In the genomic region with DNA sequence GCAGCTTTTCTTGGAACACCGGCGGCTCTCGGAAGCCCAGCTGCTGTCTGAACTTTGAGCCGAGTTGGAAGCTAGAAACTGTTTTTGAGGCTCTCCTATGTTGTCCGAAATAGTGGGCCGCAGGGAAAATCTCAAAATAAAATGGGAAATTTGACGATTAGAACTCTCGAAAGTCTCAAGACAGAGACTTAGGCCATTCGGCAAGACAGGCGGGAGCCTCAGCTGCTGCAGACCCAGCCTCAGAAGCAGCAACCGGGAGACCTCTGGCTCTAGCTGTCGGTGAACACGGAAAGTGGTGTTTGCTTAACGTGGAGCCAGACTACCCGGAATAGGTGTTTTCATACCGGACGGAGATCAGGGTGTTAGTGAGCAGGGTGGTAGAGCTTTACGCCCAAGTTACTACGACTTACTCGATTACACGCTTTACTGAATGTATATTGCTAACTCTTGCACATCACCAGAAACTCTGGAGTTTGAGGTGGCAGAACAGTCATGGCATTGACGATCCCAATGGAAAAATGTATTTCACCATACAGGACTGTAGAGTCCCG, we compare ENCODE assay signal across 8 cellular contexts. TPM values are rescaled to one million over a fixed set of nuclear protein-coding genes. Genes with fewer than 3 reads are reported as not detected.
DNase-seq lines count a peak whose midpoint lies in the region; ATAC-seq, FAIRE-seq and TF ChIP-seq lines count a peak whose summit lies in the region.

No MANE protein-coding gene starts in this region.

- H3K9me3 ChIP-seq in right cardiac atrium (ENCODE audit: control insufficient read depth, low read length) (no peaks in the 10 kb centered on the region), spleen (no peaks in the 10 kb centered on the region)

- peak overlapping the region; percentile 93 for H3K27ac Mint-ChIP-seq in Calu3 (ENCODE audit: unreplicated experiment)
- H3K27ac Mint-ChIP-seq in HFFc6, result peak overlapping the region; percentile 94
- peak overlapping the region; percentile 92 for H3K27ac Mint-ChIP-seq in activated T-helper 1 cell treated with anti-CD3 and anti-CD28 coated beads, Interleukin-12 subunit alpha, Interleukin-12 subunit beta, Interleukin-2, Interleukin-4 antibody, amounts not matched to agents 30 ng/mL and 10 ng/mL and 1 ng/mL, durations not matched to agents 14 hours and 24 hours and 36 hours

- intact Hi-C loops in Calu3 (cut with micrococcal nuclease; ENCODE audit: unreplicated experiment), result loop anchor here (2.0 to 10.0 kb wide), 2 partner anchors 82 to 276 kb away; partner anchors contain the start of genes IMP3, SIN3A and SNX33
- intact Hi-C loops in activated T-helper 1 cell treated with anti-CD3 and anti-CD28 coated beads, Interleukin-12 subunit alpha, Interleukin-12 subunit beta, Interleukin-2, Interleukin-4 antibody, amounts not matched to agents 30 ng/mL and 10 ng/mL and 1 ng/mL, durations not matched to agents 14 hours and 24 hours and 36 hours (cut with micrococcal nuclease), result loop anchor here (1.0 to 5.0 kb wide), 9 partner anchors 22 to 826 kb away; partner anchors contain the start of genes ARID3B, COMMD4, IMP3 and NEIL1
- intact Hi-C loops in right cardiac atrium (cut with DNase I), result no loop called here
- intact Hi-C loops in spleen (cut with DNase I; ENCODE audit: low total_unique reads), result no loop called here

- peaks cover 0 to 77% (median 57%) of the 10 kb centered on the region in 6 donors for H3K36me3 ChIP-seq in spleen

- H3K4me1 ChIP-seq in right cardiac atrium (ENCODE audit: control insufficient read depth, insufficient read depth, low read length), result peaks cover 9% of the 10 kb centered on the region
- H3K4me1 ChIP-seq in spleen, result peaks cover 16 to 39% (median 24%) of the 10 kb centered on the region in 6 donors

- TF ChIP-seq CTCF in Calu3 (IDR thresholded peaks at IDR 0.05; ENCODE audit: unreplicated experiment) (no peak), HFFc6 (IDR thresholded peaks at IDR 0.05) (no peak), spleen (IDR thresholded peaks at IDR 0.05 in 8 of 11, conservative IDR thresholded peaks at IDR 0.05 in 3 of 11) (no peak)

- FAIRE-seq in urothelium cell line (lab: Jason Lieb, UNC), result no peak

- peaks cover 60% of the 10 kb centered on the region for H3K36me3 Mint-ChIP-seq in Calu3 (ENCODE audit: insufficient read depth, unreplicated experiment)
- H3K36me3 Mint-ChIP-seq in HFFc6 (ENCODE audit: low read depth), result peaks cover 15% of the 10 kb centered on the region; the same call in 1 of the 2 replicates
- H3K36me3 Mint-ChIP-seq in activated T-helper 1 cell treated with anti-CD3 and anti-CD28 coated beads, Interleukin-12 subunit alpha, Interleukin-12 subunit beta, Interleukin-2, Interleukin-4 antibody, amounts not matched to agents 30 ng/mL and 10 ng/mL and 1 ng/mL, durations not matched to agents 14 hours and 24 hours and 36 hours (ENCODE audit: low read depth), result peaks cover 32% of the 10 kb centered on the region

- TF ChIP-seq POLR2A in spleen (IDR thresholded peaks at IDR 0.05), result no peak

- H3K27me3 ChIP-seq in right cardiac atrium (ENCODE audit: control insufficient read depth, insufficient read depth), result no peaks in the 10 kb centered on the region
- H3K27me3 ChIP-seq in spleen (replicated peaks in 1 of 7), result no peaks in the 10 kb centered on the region

- peak overlapping the region; percentile 85 for H3K4me3 Mint-ChIP-seq in Calu3 (ENCODE audit: low read depth, unreplicated experiment)
- H3K4me3 Mint-ChIP-seq in HFFc6, result peak overlapping the region; percentile 97
- H3K4me3 Mint-ChIP-seq in activated T-helper 1 cell treated with anti-CD3 and anti-CD28 coated beads, Interleukin-12 subunit alpha, Interleukin-12 subunit beta, Interleukin-2, Interleukin-4 antibody, amounts not matched to agents 30 ng/mL and 10 ng/mL and 1 ng/mL, durations not matched to agents 14 hours and 24 hours and 36 hours, result peak overlapping the region; percentile 94

- H3K4me3 ChIP-seq in right cardiac atrium (ENCODE audit: low read length), result peak overlapping the region; percentile 90
- H3K4me3 ChIP-seq in spleen, result peak overlapping the region; percentile 77 to 98 (median 94)

- H3K9me3 Mint-ChIP-seq in Calu3 (ENCODE audit: low read depth, unreplicated experiment) (no peaks in the 10 kb centered on the region), HFFc6 (no peaks in the 10 kb centered on the region)
- no peaks in the 10 kb centered on the region for H3K9me3 Mint-ChIP-seq in activated T-helper 1 cell treated with anti-CD3 and anti-CD28 coated beads, Interleukin-12 subunit alpha, Interleukin-12 subunit beta, Interleukin-2, Interleukin-4 antibody, amounts not matched to agents 30 ng/mL and 10 ng/mL and 1 ng/mL, durations not matched to agents 14 hours and 24 hours and 36 hours

- WGBS in right cardiac atrium, result 6% methylated on average over 23 of the region's 23 CpGs
- WGBS in spleen, 5 donors, result 4 to 8% (median 6%) methylated on average over 23 of the region's 23 CpGs

- peak overlapping the region; percentile 98 for H3K27ac ChIP-seq in right cardiac atrium (ENCODE audit: low read length)
- H3K27ac ChIP-seq in spleen, result peak overlapping the region; percentile 95 to 100 (median 98)

- CTCF ChIA-PET in Calu3 (lab: Charles Lee), result interaction anchor here (1.0 to 3.3 kb wide), 14 partner anchors 10 to 433 kb away, joined by 3 to 83 read pairs (median 6); partner anchors contain the start of genes IMP3, NEIL1, PTPN9 and SIN3A

- DNase-seq in Calu3 (no peak), HFFc6 (no peak), right cardiac atrium (no peak), spleen (no peak), urothelium cell line (ENCODE audit: low spot score) (no peak), cortex of kidney (lab: John Stamatoyannopoulos, UW) (no peak), SHP77 treated with DMSO at 0.1 percent for 48 hours (lab: John Stamatoyannopoulos, UW) (no peak)
- no peak for DNase-seq in activated T-helper 1 cell treated with anti-CD3 and anti-CD28 coated beads, Interleukin-12 subunit alpha, Interleukin-12 subunit beta, Interleukin-2, Interleukin-4 antibody, amounts not matched to agents 30 ng/mL and 10 ng/mL and 1 ng/mL, durations not matched to agents 14 hours and 24 hours and 36 hours (ENCODE audit: low spot score)

- no TSS peak for BruUV-seq in Calu3 (replicated peaks; lab: Mats Ljungman, UMichigan)

- ATAC-seq in right cardiac atrium, result peak; percentile 1 to 5

- H3K27me3 Mint-ChIP-seq in Calu3 (ENCODE audit: unreplicated experiment) (no peaks in the 10 kb centered on the region), HFFc6 (ENCODE audit: insufficient read depth) (peaks cover 10% of the 10 kb centered on the region)
- H3K27me3 Mint-ChIP-seq in activated T-helper 1 cell treated with anti-CD3 and anti-CD28 coated beads, Interleukin-12 subunit alpha, Interleukin-12 subunit beta, Interleukin-2, Interleukin-4 antibody, amounts not matched to agents 30 ng/mL and 10 ng/mL and 1 ng/mL, durations not matched to agents 14 hours and 24 hours and 36 hours (ENCODE audit: insufficient read depth), result no peaks in the 10 kb centered on the region

- H3K4me1 Mint-ChIP-seq in Calu3 (ENCODE audit: low read depth, unreplicated experiment) (peaks cover 16% of the 10 kb centered on the region), HFFc6 (ENCODE audit: low read depth) (peaks cover 22% of the 10 kb centered on the region)
- peaks cover 16% of the 10 kb centered on the region for H3K4me1 Mint-ChIP-seq in activated T-helper 1 cell treated with anti-CD3 and anti-CD28 coated beads, Interleukin-12 subunit alpha, Interleukin-12 subunit beta, Interleukin-2, Interleukin-4 antibody, amounts not matched to agents 30 ng/mL and 10 ng/mL and 1 ng/mL, durations not matched to agents 14 hours and 24 hours and 36 hours (ENCODE audit: low read depth)

RNA-seq across cellular contexts. Expression of gene MAN2C1, which starts 0.4 kb away (rescaled TPM):
- total RNA-seq in Calu3 (2022), result 239 and 243 TPM in 2 replicates
- 100 to 1,000 TPM in 4 of 6 experiments, 10 to 100 TPM in 2; 92.8 to 111 (median 105) TPM for total RNA-seq in HFFc6 (2021; fragmentation: NEBNext Ultra II Directional; extraction: Animal tissue kit (Norgen Biotek cat#: 25700))
- 250 and 254 TPM in 2 replicates for total RNA-seq in activated T-helper 1 cell treated with anti-CD3 and anti-CD28 coated beads, Interleukin-12 subunit alpha, Interleukin-12 subunit beta, Interleukin-2, Interleukin-4 antibody, amounts not matched to agents 30 ng/mL and 10 ng/mL and 1 ng/mL, durations not matched to agents 14 hours and 24 hours and 36 hours
- total RNA-seq in right cardiac atrium, result 100 to 1,000 TPM; 122 to 175 (median 135) TPM
- 131 TPM for polyA plus RNA-seq in right cardiac atrium
- 100 to 1,000 TPM; 183 to 384 (median 264) TPM for total RNA-seq in spleen
- 100 to 1,000 TPM; 112 to 499 (median 448) TPM for polyA plus RNA-seq in spleen

RNA-seq across cellular contexts. Expression of gene NEIL1, which starts 21.9 kb away (rescaled TPM):
- total RNA-seq in Calu3 (2022), result 11.8 and 13.2 TPM in 2 replicates
- total RNA-seq in HFFc6 (2021; fragmentation: NEBNext Ultra II Directional; extraction: Animal tissue kit (Norgen Biotek cat#: 25700)), result 1 to 10 TPM in 4 of 6 experiments, under 1 TPM in 2; 0.83 to 3.6 (median 2.4) TPM
- total RNA-seq in activated T-helper 1 cell treated with anti-CD3 and anti-CD28 coated beads, Interleukin-12 subunit alpha, Interleukin-12 subunit beta, Interleukin-2, Interleukin-4 antibody, amounts not matched to agents 30 ng/mL and 10 ng/mL and 1 ng/mL, durations not matched to agents 14 hours and 24 hours and 36 hours, result 4.7 and 5.3 TPM in 2 replicates
- 10 to 100 TPM; 12.2 to 22.3 (median 14.0) TPM for total RNA-seq in right cardiac atrium
- polyA plus RNA-seq in right cardiac atrium, result 17.1 TPM
- total RNA-seq in spleen, result 10 to 100 TPM; 27.5 to 68.1 (median 37.8) TPM
- 10 to 100 TPM; 45.7 to 60.2 (median 52.1) TPM for polyA plus RNA-seq in spleen

RNA-seq across cellular contexts. Expression of gene COMMD4, which starts 32.9 kb away (rescaled TPM):
- total RNA-seq in Calu3 (2022), result 109 TPM in 2 replicates
- 100 to 1,000 TPM in 5 of 6 experiments, 10 to 100 TPM in 1; 90.1 to 133 (median 109) TPM for total RNA-seq in HFFc6 (2021; fragmentation: NEBNext Ultra II Directional; extraction: Animal tissue kit (Norgen Biotek cat#: 25700))
- 79.8 and 79.9 TPM in 2 replicates for total RNA-seq in activated T-helper 1 cell treated with anti-CD3 and anti-CD28 coated beads, Interleukin-12 subunit alpha, Interleukin-12 subunit beta, Interleukin-2, Interleukin-4 antibody, amounts not matched to agents 30 ng/mL and 10 ng/mL and 1 ng/mL, durations not matched to agents 14 hours and 24 hours and 36 hours
- 10 to 100 TPM; 33.7 to 39.3 (median 38.1) TPM for total RNA-seq in right cardiac atrium
- 52.1 TPM for polyA plus RNA-seq in right cardiac atrium
- 10 to 100 TPM; 47.0 to 80.4 (median 62.2) TPM for total RNA-seq in spleen
- polyA plus RNA-seq in spleen, result 100 to 1,000 TPM in 1 of 3 donors, 10 to 100 TPM in 2; 73.9 to 116 (median 92.0) TPM

Comparison
In these comparisons a context has a peak if more than half of its experiments do, and no peak if none do; other contexts are left out.
1. intact Hi-C loops: an anchor here in Calu3 (2.0 to 10.0 kb wide) and activated T-helper 1 cell treated with anti-CD3 and anti-CD28 coated beads, Interleukin-12 subunit alpha, Interleukin-12 subunit beta, Interleukin-2, Interleukin-4 antibody, amounts not matched to agents 30 ng/mL and 10 ng/mL and 1 ng/mL, durations not matched to agents 14 hours and 24 hours and 36 hours (1.0 to 5.0 kb wide); none called in right cardiac atrium and spleen.